Comparison of ENCODE assay signal across 3 cellular contexts in the genomic region with DNA sequence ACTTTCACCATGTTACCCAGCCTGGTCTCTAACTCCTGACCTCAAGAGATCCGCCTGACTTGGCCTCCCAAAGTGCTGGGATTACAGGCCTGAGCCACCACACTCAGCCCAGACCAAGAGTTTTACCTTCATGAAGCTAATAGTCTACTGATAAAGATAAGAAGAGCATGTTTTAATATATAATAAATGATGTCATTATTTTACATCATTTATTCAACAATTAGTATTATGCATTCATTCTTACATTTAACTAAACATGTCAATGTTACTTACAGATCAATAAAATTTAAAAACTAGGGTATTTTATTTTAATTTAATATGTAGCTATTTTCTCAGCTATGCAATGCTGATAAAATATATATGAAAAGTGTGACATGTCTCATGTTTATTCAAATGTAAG. TPM values are rescaled to one million over a fixed set of nuclear protein-coding genes. Genes with fewer than 3 reads are reported as not detected.
"Had no signal": no experiment of that assay in that cellular context is flagged by ENCODE, and none has a peak within 500 bp of the region (broad histone marks: within the 10 kb centered on the region; RNA-seq: fewer than 3 reads in every experiment).

No MANE protein-coding gene starts in this region.

RNA-seq across cellular contexts. Expression of gene SLC25A21, which starts 26.0 kb away (rescaled TPM):
- total RNA-seq: mesenteric fat pad; naive thymus-derived CD8-positive, alpha-beta T cell had no signal
- polyA plus RNA-seq: immature natural killer cell; naive thymus-derived CD8-positive, alpha-beta T cell had no signal

RNA-seq across cellular contexts. Expression of gene MIPOL1, which starts 51.3 kb away (rescaled TPM):
- total RNA-seq: naive thymus-derived CD8-positive, alpha-beta T cell had no signal
- polyA plus RNA-seq: immature natural killer cell; naive thymus-derived CD8-positive, alpha-beta T cell had no signal
